In the genomic region with DNA sequence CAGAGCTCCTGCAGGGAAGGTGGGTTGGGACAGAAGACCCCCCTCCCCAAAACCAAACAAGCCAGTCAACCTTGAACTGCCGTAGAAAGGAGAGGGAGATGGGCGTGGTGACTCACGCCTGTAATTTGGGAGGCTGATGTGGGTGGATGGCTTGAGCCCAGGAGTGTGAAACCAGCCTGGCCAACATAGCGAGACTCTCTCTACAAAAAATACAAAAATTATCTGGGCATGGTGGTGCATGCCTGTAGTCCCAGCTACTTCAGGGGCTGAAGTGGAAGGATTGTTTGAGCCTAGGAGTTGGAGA, we compare ENCODE assay signal across 22 cellular contexts. TPM values are rescaled to one million over a fixed set of nuclear protein-coding genes. Genes with fewer than 3 reads are reported as not detected.
DNase-seq lines count a peak whose midpoint lies in the region; ATAC-seq and TF ChIP-seq lines count a peak whose summit lies in the region.
"Had no signal": no experiment of that assay in that cellular context is flagged by ENCODE, and none has a peak within 500 bp of the region (broad histone marks: within the 10 kb centered on the region; RNA-seq: fewer than 3 reads in every experiment).

No MANE protein-coding gene starts in this region.

- no peaks in the 10 kb centered on the region for H3K27me3 ChIP-seq in endodermal cell (ENCODE audit: control insufficient read depth, insufficient read depth, low read length, poor library complexity, severe bottlenecking)
- H3K27me3 ChIP-seq in upper lobe of right lung: no peaks in the 10 kb centered on the region
- no peaks in the 10 kb centered on the region for H3K27me3 ChIP-seq in effector memory CD4-positive, alpha-beta T cell (replicated peaks; ENCODE audit: control insufficient read depth, insufficient read depth, low read length, poor library complexity, severe bottlenecking)
- H3K27me3 ChIP-seq: BE2C had no signal

- H3K9me3 ChIP-seq in endodermal cell (ENCODE audit: control insufficient read depth, low read length) (no peaks in the 10 kb centered on the region), upper lobe of right lung (no peaks in the 10 kb centered on the region)
- H3K9me3 ChIP-seq in effector memory CD4-positive, alpha-beta T cell (ENCODE audit: control insufficient read depth, low read length): no peaks in the 10 kb centered on the region
- H3K9me3 ChIP-seq: BE2C had no signal

- H3K4me1 ChIP-seq in endodermal cell (ENCODE audit: control insufficient read depth, insufficient read depth, low read length): no peaks in the 10 kb centered on the region
- no peaks in the 10 kb centered on the region for H3K4me1 ChIP-seq in upper lobe of right lung
- no peaks in the 10 kb centered on the region for H3K4me1 ChIP-seq in effector memory CD4-positive, alpha-beta T cell (ENCODE audit: control insufficient read depth, insufficient read depth, low read length, poor library complexity, severe bottlenecking)
- H3K4me1 ChIP-seq: BE2C had no signal

- no peak overlapping the region for H3K9ac ChIP-seq in endodermal cell (ENCODE audit: extremely low read depth, low read length, poor library complexity, severe bottlenecking)

- intact Hi-C loops in posterior vena cava (cut with DNase I) (no loop called here), upper lobe of right lung (cut with DNase I) (no loop called here)

- POLR2A ChIA-PET in activated naive CD8-positive, alpha-beta T cell treated with anti-CD3 and anti-CD28 coated beads, Interleukin-2, amount 10 ng/mL, durations not matched to agents 7 days and 5 days (lab: Charles Lee): no interaction called here

- H3K36me3 ChIP-seq in endodermal cell (ENCODE audit: control insufficient read depth, insufficient read depth, low read length) (no peaks in the 10 kb centered on the region), upper lobe of right lung (no peaks in the 10 kb centered on the region)
- H3K36me3 ChIP-seq in effector memory CD4-positive, alpha-beta T cell (ENCODE audit: control insufficient read depth, insufficient read depth, low read length): no peaks in the 10 kb centered on the region
- H3K36me3 ChIP-seq: BE2C had no signal

- no peak overlapping the region for H3K4me3 ChIP-seq in endodermal cell (ENCODE audit: low read length)
- H3K4me3 ChIP-seq in upper lobe of right lung: no peak overlapping the region
- H3K4me3 ChIP-seq in effector memory CD4-positive, alpha-beta T cell (ENCODE audit: insufficient read depth, low read depth, low read length, poor library complexity, severe bottlenecking): no peak overlapping the region
- H3K4me3 ChIP-seq: PC-9 had no signal

- H3K27ac Mint-ChIP-seq in activated naive CD8-positive, alpha-beta T cell treated with anti-CD3 and anti-CD28 coated beads, Interleukin-2, amount 10 ng/mL, durations not matched to agents 7 days and 5 days: no peak overlapping the region
- H3K27ac Mint-ChIP-seq in activated naive CD8-positive, alpha-beta T cell treated with anti-CD3 and anti-CD28 coated beads for 36 hours: no peak overlapping the region
- no peak overlapping the region for H3K27ac Mint-ChIP-seq in endodermal cell

- H3K4me3 Mint-ChIP-seq in activated naive CD8-positive, alpha-beta T cell treated with anti-CD3 and anti-CD28 coated beads, Interleukin-2, amount 10 ng/mL, durations not matched to agents 7 days and 5 days: no peak overlapping the region
- H3K4me3 Mint-ChIP-seq in activated naive CD8-positive, alpha-beta T cell treated with anti-CD3 and anti-CD28 coated beads for 36 hours: no peak overlapping the region
- H3K4me3 Mint-ChIP-seq in endodermal cell: no peak overlapping the region
- H3K4me3 Mint-ChIP-seq: CD4-positive, CD25-positive, alpha-beta regulatory T cell had no signal

- H3K27me3 Mint-ChIP-seq in activated naive CD8-positive, alpha-beta T cell treated with anti-CD3 and anti-CD28 coated beads, Interleukin-2, amount 10 ng/mL, durations not matched to agents 7 days and 5 days: no peaks in the 10 kb centered on the region
- no peaks in the 10 kb centered on the region for H3K27me3 Mint-ChIP-seq in activated naive CD8-positive, alpha-beta T cell treated with anti-CD3 and anti-CD28 coated beads for 36 hours
- H3K27me3 Mint-ChIP-seq in endodermal cell (ENCODE audit: insufficient read depth): no peaks in the 10 kb centered on the region
- H3K27me3 Mint-ChIP-seq: CD4-positive, CD25-positive, alpha-beta regulatory T cell had no signal

- no peaks in the 10 kb centered on the region for H3K36me3 Mint-ChIP-seq in activated naive CD8-positive, alpha-beta T cell treated with anti-CD3 and anti-CD28 coated beads, Interleukin-2, amount 10 ng/mL, durations not matched to agents 7 days and 5 days
- H3K36me3 Mint-ChIP-seq in activated naive CD8-positive, alpha-beta T cell treated with anti-CD3 and anti-CD28 coated beads for 36 hours: no peaks in the 10 kb centered on the region
- no peaks in the 10 kb centered on the region for H3K36me3 Mint-ChIP-seq in endodermal cell (ENCODE audit: low read depth)

- 98% methylated on average over 4 of the region's 4 CpGs; no CpG with 5 or more reads in 1 of the 2 experiments for WGBS in endodermal cell (ENCODE audit: insufficient coverage in 1 of 2, insufficient read length in 1 of 2), 2 experiments

- H3K9me3 Mint-ChIP-seq in activated naive CD8-positive, alpha-beta T cell treated with anti-CD3 and anti-CD28 coated beads, Interleukin-2, amount 10 ng/mL, durations not matched to agents 7 days and 5 days: no peaks in the 10 kb centered on the region
- no peaks in the 10 kb centered on the region for H3K9me3 Mint-ChIP-seq in activated naive CD8-positive, alpha-beta T cell treated with anti-CD3 and anti-CD28 coated beads for 36 hours
- no peaks in the 10 kb centered on the region for H3K9me3 Mint-ChIP-seq in endodermal cell
- H3K9me3 Mint-ChIP-seq: CD4-positive, CD25-positive, alpha-beta regulatory T cell had no signal

- ATAC-seq in activated naive CD8-positive, alpha-beta T cell treated with anti-CD3 and anti-CD28 coated beads, Interleukin-2, amount 10 ng/mL, durations not matched to agents 7 days and 5 days (ENCODE audit: low read depth): no peak
- no peak for ATAC-seq in upper lobe of right lung

- H3K27ac ChIP-seq in endodermal cell (ENCODE audit: low read depth, low read length): no peak overlapping the region
- H3K27ac ChIP-seq in upper lobe of right lung: no peak overlapping the region
- H3K27ac ChIP-seq in effector memory CD4-positive, alpha-beta T cell (ENCODE audit: insufficient read depth, low read length, poor library complexity, severe bottlenecking): no peak overlapping the region
- H3K27ac ChIP-seq: PC-9 had no signal

- peak; percentile 14 for DNase-seq in activated naive CD8-positive, alpha-beta T cell treated with anti-CD3 and anti-CD28 coated beads, Interleukin-2, amount 10 ng/mL, durations not matched to agents 7 days and 5 days
- DNase-seq in activated naive CD8-positive, alpha-beta T cell treated with anti-CD3 and anti-CD28 coated beads for 36 hours: no peak
- peak; percentile 36 for DNase-seq in endodermal cell
- peak; percentile 17 for DNase-seq in posterior vena cava (ENCODE audit: low spot score)
- peak; percentile 12 for DNase-seq in upper lobe of right lung
- no peak for DNase-seq in hypothalamus (lab: John Stamatoyannopoulos, UW)
- DNase-seq in activated naive CD4-positive, alpha-beta T cell treated with Interleukin-2 at 50 U/mL for 16 hours: no peak
- DNase-seq in effector memory CD4-positive, alpha-beta T cell: no peak
- DNase-seq: ACHN; BE2C; CD4-positive, CD25-positive, alpha-beta regulatory T cell; DMS153; DND-41; KG1; MM.1S; NCI-H1417; NCI-H1694; NCI-H2029 treated with DMSO at 0.1 percent for 48 hours; NCI-H526 treated with DMSO at 0.1 percent for 48 hours; PC-9; RPMI8226; SHP77 had no signal

- no peaks in the 10 kb centered on the region for H3K4me1 Mint-ChIP-seq in activated naive CD8-positive, alpha-beta T cell treated with anti-CD3 and anti-CD28 coated beads, Interleukin-2, amount 10 ng/mL, durations not matched to agents 7 days and 5 days
- H3K4me1 Mint-ChIP-seq in activated naive CD8-positive, alpha-beta T cell treated with anti-CD3 and anti-CD28 coated beads for 36 hours: no peaks in the 10 kb centered on the region
- no peaks in the 10 kb centered on the region for H3K4me1 Mint-ChIP-seq in endodermal cell
- H3K4me1 Mint-ChIP-seq: CD4-positive, CD25-positive, alpha-beta regulatory T cell had no signal

- no peak for TF ChIP-seq CTCF in endodermal cell (conservative IDR thresholded peaks at IDR 0.05)
- no peak for TF ChIP-seq CTCF in upper lobe of right lung (IDR thresholded peaks at IDR 0.05)

RNA-seq across cellular contexts. Expression of a gene that starts 42.1 kb away (rescaled TPM):
- 10 to 100 TPM in 1 of 2 experiments, 1 to 10 TPM in 1; 7.4 to 10.2 TPM for total RNA-seq in activated naive CD8-positive, alpha-beta T cell treated with anti-CD3 and anti-CD28 coated beads, Interleukin-2, amount 10 ng/mL, durations not matched to agents 7 days and 5 days
- total RNA-seq in activated naive CD8-positive, alpha-beta T cell treated with anti-CD3 and anti-CD28 coated beads for 36 hours: 1 to 10 TPM; 6.1 to 6.5 TPM
- total RNA-seq in endodermal cell: 10 to 100 TPM in 1 of 2 donors, 1 to 10 TPM in 1; 6.5 to 11.8 TPM
- 6.3 TPM for polyA plus RNA-seq in endodermal cell (2013, experiment 1 of 2)
- 6.3 TPM for polyA plus RNA-seq in endodermal cell (2013, experiment 2 of 2)
- total RNA-seq in posterior vena cava: 1 to 10 TPM; 2.8 to 3.0 TPM
- total RNA-seq in upper lobe of right lung: 1.9 TPM

Comparison
In these comparisons a context has a peak if more than half of its experiments do, and no peak if none do; other contexts are left out.
1. DNase-seq: peak in activated naive CD8-positive, alpha-beta T cell treated with anti-CD3 and anti-CD28 coated beads, Interleukin-2, amount 10 ng/mL, durations not matched to agents 7 days and 5 days (single experiment), endodermal cell (single experiment), posterior vena cava (single experiment) and upper lobe of right lung (single experiment); none in activated naive CD8-positive, alpha-beta T cell treated with anti-CD3 and anti-CD28 coated beads for 36 hours (single experiment), hypothalamus (0 of 51), activated naive CD4-positive, alpha-beta T cell treated with Interleukin-2 at 50 U/mL for 16 hours (single experiment) and effector memory CD4-positive, alpha-beta T cell (0 of 3).